Comparison of ENCODE assay signal across 10 cellular contexts in the genomic region with DNA sequence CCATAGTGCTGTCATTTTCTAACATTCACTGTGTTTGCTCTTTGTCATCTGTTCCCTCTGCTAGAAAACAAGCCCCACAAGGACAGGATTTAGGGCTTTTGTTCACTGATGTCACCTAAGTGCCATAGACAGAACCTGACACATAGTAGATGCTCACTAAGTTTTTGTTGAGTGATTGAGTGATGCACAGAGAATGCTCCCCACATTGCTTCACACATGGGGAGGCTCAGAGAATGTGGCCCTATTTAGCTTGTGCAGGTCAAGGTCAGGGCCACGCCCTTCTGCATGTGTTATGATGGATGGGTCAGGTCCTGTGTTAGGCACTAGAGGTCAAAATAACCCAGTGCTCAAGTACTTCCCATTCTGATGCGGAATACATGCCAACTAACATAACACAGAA. TPM values are rescaled to one million over a fixed set of nuclear protein-coding genes. Genes with fewer than 3 reads are reported as not detected.
"Had no signal": no experiment of that assay in that cellular context is flagged by ENCODE, and none has a peak within 500 bp of the region (broad histone marks: within the 10 kb centered on the region; RNA-seq: fewer than 3 reads in every experiment).

No MANE protein-coding gene starts in this region.

- ATAC-seq: GM23338, HepG2 had no signal

- DNase-seq: H9, HCEC 1CT, HFFc6, KG1 had no signal

- H3K27ac ChIP-seq: HL-60 had no signal

- H3K4me3 ChIP-seq: GM23338 had no signal

- FAIRE-seq: H1, H54, HepG2 had no signal

RNA-seq across cellular contexts. Expression of gene TSKU, which starts 33.1 kb away (rescaled TPM):
- polyA plus RNA-seq: IgD-negative memory B cell had no signal
